ENCODE assay signal across 1 cellular context in genomic region chr10:12631216-12631615, GRCh38.
TF ChIP-seq lines count a peak whose summit lies in the region.

No MANE protein-coding gene starts in this region.

TF ChIP-seq in K562, 482 proteins besides CTCF, POLR2A, EP300 and RAD21 (continued from another document):
- no peak for TF ChIP-seq TOE1 (IDR thresholded peaks at IDR 0.05; ENCODE audit: borderline replicate concordance)
- no peak for TF ChIP-seq TOE1 (CRISPR knock-in tag; IDR thresholded peaks at IDR 0.05; ENCODE audit: borderline replicate concordance, low read depth)
- TF ChIP-seq NONO (IDR thresholded peaks at IDR 0.05; ENCODE audit: low read depth in 2 of 2, low read length in 1 of 2): no peak
- TF ChIP-seq ETV5 (CRISPR knock-in tag; IDR thresholded peaks at IDR 0.05; ENCODE audit: low read depth): no peak
TF ChIP-seq in K562: peak in this region for 2.
